8 cellular contexts compared by ENCODE assay signal in genomic region chr12:55742719-55743130, GRCh38. TPM values are rescaled to one million over a fixed set of nuclear protein-coding genes. Genes with fewer than 3 reads are reported as not detected.
DNase-seq lines count a peak whose midpoint lies in the region; ATAC-seq and TF ChIP-seq lines count a peak whose summit lies in the region.

Gene GDF11 (plus strand): TSS chr12:55743122. CDS start chr12:55743317, 195 bp downstream.

- H3K27me3 ChIP-seq in PC-9 (ENCODE audit: insufficient read depth, low read depth) (no peaks in the 10 kb centered on the region), fibroblast of lung (ENCODE audit: control insufficient read depth, insufficient read depth, low read length) (no peaks in the 10 kb centered on the region)

- peak within 1 kb of the TSS; percentile 63 for H3K9ac ChIP-seq in fibroblast of lung (ENCODE audit: insufficient read depth, low read length)

- H3K36me3 ChIP-seq in PC-9 (ENCODE audit: low read depth) (no peaks in the 10 kb centered on the region), fibroblast of lung (ENCODE audit: control insufficient read depth, insufficient read depth, low read length) (no peaks in the 10 kb centered on the region)

- peak within 1 kb of the TSS; percentile 59 for H3K4me3 ChIP-seq in PC-9
- peak within 1 kb of the TSS; percentile 70 to 83 (median 74) for H3K4me3 ChIP-seq in fibroblast of lung (replicated peaks in 1 of 4; ENCODE audit: control extremely low read depth in 1 of 4, insufficient read depth in 1 of 4, low read depth in 3 of 4, low read length in 4 of 4)

- peak within 1 kb of the TSS; percentile 69 for H2AFZ ChIP-seq in PC-9
- H2AFZ ChIP-seq in fibroblast of lung (ENCODE audit: low read length) = peak within 1 kb of the TSS; percentile 80

- H3K36me3 Mint-ChIP-seq in IgD-negative memory B cell = no peaks in the 10 kb centered on the region
- H3K36me3 Mint-ChIP-seq in activated T-cell treated with anti-CD3 and anti-CD28 coated beads, Interleukin-2, amount 50 U/mL, for 72 hours (ENCODE audit: insufficient read depth in 2 of 2) = peaks cover 0 to 2% of the 10 kb centered on the region in 2 donors

- peaks cover 4 to 27% (median 24%) of the 10 kb centered on the region in 3 donors for H3K4me1 Mint-ChIP-seq in IgD-negative memory B cell
- H3K4me1 Mint-ChIP-seq in activated T-cell treated with anti-CD3 and anti-CD28 coated beads, Interleukin-2, amount 50 U/mL, for 72 hours (ENCODE audit: low read depth) = peaks cover 40% of the 10 kb centered on the region

- H3F3A ChIP-seq in PC-9 (ENCODE audit: insufficient read depth, low read depth) = peaks cover 10% of the 10 kb centered on the region; the same call in 1 of the 2 replicates

- peak within 1 kb of the TSS; percentile 91 to 97 (median 95) for H3K4me3 Mint-ChIP-seq in IgD-negative memory B cell
- peak within 1 kb of the TSS; percentile 91 to 94 for H3K4me3 Mint-ChIP-seq in activated T-cell treated with anti-CD3 and anti-CD28 coated beads, Interleukin-2, amount 50 U/mL, for 72 hours

- H3K4me1 ChIP-seq in PC-9 (replicated peaks; ENCODE audit: insufficient read depth) (peaks cover 21% of the 10 kb centered on the region), fibroblast of lung (ENCODE audit: control insufficient read depth, extremely low read depth, insufficient read depth, low read length) (peaks cover 21% of the 10 kb centered on the region)

- no peaks in the 10 kb centered on the region for H4K20me1 ChIP-seq in PC-9 (ENCODE audit: insufficient read depth)
- H4K20me1 ChIP-seq in fibroblast of lung (ENCODE audit: control insufficient read depth, extremely low read depth, insufficient read depth, low read length) = no peaks in the 10 kb centered on the region

- no peaks in the 10 kb centered on the region for H3K9me3 Mint-ChIP-seq in IgD-negative memory B cell
- no peaks in the 10 kb centered on the region for H3K9me3 Mint-ChIP-seq in activated T-cell treated with anti-CD3 and anti-CD28 coated beads, Interleukin-2, amount 50 U/mL, for 72 hours

- no peak for TF ChIP-seq CTCF in PC-9 (conservative IDR thresholded peaks at IDR 0.05)
- TF ChIP-seq CTCF in fibroblast of lung (conservative IDR thresholded peaks at IDR 0.05 in 1 of 2, IDR thresholded peaks at IDR 0.05 in 1 of 2; ENCODE audit: low read depth in 1 of 2, low read length in 2 of 2) = no peak

- DNase-seq in AG08395 (ENCODE audit: low spot score) (peak; percentile 90), GM19238 (ENCODE audit: insufficient read length, low spot score) (peak; percentile 72), PC-9 (peak; percentile 49 to 72), fibroblast of lung (ENCODE audit: low read depth in 2 of 2) (peak; percentile 73 to 76), myocyte (ENCODE audit: low read depth) (peak; percentile 88)
- DNase-seq in activated T-cell treated with anti-CD3 and anti-CD28 coated beads, Interleukin-2, amount 50 U/mL, for 72 hours = peak; percentile 79 to 81
- DNase-seq in stimulated activated naive CD4-positive, alpha-beta T cell treated with Interleukin-2 at 50 U/mL for 16 hours (lab: John Stamatoyannopoulos, UW) = peak; percentile 77

- peaks cover 4% of the 10 kb centered on the region for H3K27me3 Mint-ChIP-seq in IgD-negative memory B cell
- no peaks in the 10 kb centered on the region for H3K27me3 Mint-ChIP-seq in activated T-cell treated with anti-CD3 and anti-CD28 coated beads, Interleukin-2, amount 50 U/mL, for 72 hours (ENCODE audit: low read depth)

- peak within 1 kb of the TSS in 2 of 3 donors; percentile 32 to 71 for H3K27ac Mint-ChIP-seq in IgD-negative memory B cell
- H3K27ac Mint-ChIP-seq in activated T-cell treated with anti-CD3 and anti-CD28 coated beads, Interleukin-2, amount 50 U/mL, for 72 hours = peak within 1 kb of the TSS; percentile 68

- intact Hi-C loops in PC-9 (cut with micrococcal nuclease; ENCODE audit: unreplicated experiment) = loop anchor here (5.0 kb wide), 1 partner anchor 75 kb away; the partner anchor contains the start of genes ORMDL2 and SARNP

- H3K79me2 ChIP-seq in PC-9 (ENCODE audit: low read depth) = no peaks in the 10 kb centered on the region
- no peaks in the 10 kb centered on the region for H3K79me2 ChIP-seq in fibroblast of lung (ENCODE audit: control insufficient read depth, insufficient read depth, low read length)

- POLR2A ChIA-PET in PC-9 (lab: Charles Lee; ENCODE audit: unreplicated experiment) = interaction anchor here (0.7 kb wide), 1 partner anchor 113 kb away, joined by 4 read pairs; no protein-coding TSS in a partner anchor

- H3K4me2 ChIP-seq in PC-9 = peak within 1 kb of the TSS; percentile 91
- peak within 1 kb of the TSS; percentile 96 for H3K4me2 ChIP-seq in fibroblast of lung (ENCODE audit: extremely low read depth, insufficient read depth, low read length)

- CTCF ChIA-PET in PC-9 (lab: Charles Lee) = no interaction called here

- no peaks in the 10 kb centered on the region for H3K9me2 ChIP-seq in PC-9 (ENCODE audit: insufficient read depth)

- H3K9me3 ChIP-seq in PC-9 (ENCODE audit: insufficient read depth, low read depth) (no peaks in the 10 kb centered on the region), fibroblast of lung (ENCODE audit: control insufficient read depth, insufficient read depth, low read depth, low read length) (no peaks in the 10 kb centered on the region)

- H3K27ac ChIP-seq in PC-9 = no peak within 1 kb of the TSS
- H3K27ac ChIP-seq in fibroblast of lung (ENCODE audit: insufficient read depth, low read length) = peak within 1 kb of the TSS; percentile 24

- peak; percentile 70 to 71 for ATAC-seq in activated T-cell treated with anti-CD3 and anti-CD28 coated beads, Interleukin-2, amount 50 U/mL, for 72 hours (replicated peaks in 1 of 2)

- no TSS peak for BruUV-seq in PC-9 (replicated peaks; lab: Mats Ljungman, UMichigan)

RNA-seq across cellular contexts. Expression of gene GDF11, which starts in this region (rescaled TPM):
- 1.1 TPM for polyA plus RNA-seq in IgD-negative memory B cell
- total RNA-seq in PC-9 (2021) = 7.5 and 9.4 TPM in 2 replicates
- total RNA-seq in activated T-cell treated with anti-CD3 and anti-CD28 coated beads, Interleukin-2, amount 50 U/mL, for 72 hours = 1 to 10 TPM; 3.4 to 4.8 TPM
- total RNA-seq in fibroblast of lung = 3.1 and 4.3 TPM in 2 replicates
- polyA plus RNA-seq in fibroblast of lung = 9.4 and 11.1 TPM in 2 replicates
- 19.1 and 23.6 TPM in 2 replicates for polyA plus RNA-seq in fibroblast of lung (2012)
- 27.3 and 38.4 TPM in 2 replicates for polyA minus RNA-seq in fibroblast of lung (ENCODE audit: low replicate concordance)
- total RNA-seq in myocyte = 6.2 and 6.6 TPM in 2 replicates
- polyA plus RNA-seq in myocyte (2012) = 14.3 TPM
